8 cellular contexts compared by ENCODE assay signal in genomic region chr1:75725256-75725655, GRCh38. TPM values are rescaled to one million over a fixed set of nuclear protein-coding genes. Genes with fewer than 3 reads are reported as not detected.
DNase-seq lines count a peak whose midpoint lies in the region; ATAC-seq and TF ChIP-seq lines count a peak whose summit lies in the region.

No MANE protein-coding gene starts in this region.

- peak; percentile 67 for DNase-seq in SIG-M5 treated with dmso at 0.1 percent for 504 hours (lab: John Stamatoyannopoulos, UW; ENCODE audit: unreplicated experiment)
- DNase-seq in SIG-M5 (lab: John Stamatoyannopoulos, UW) = no peak
- no peak for DNase-seq in WTC11 (ENCODE audit: low spot score)
- peak; percentile 4 for DNase-seq in glomerular visceral epithelial cell (ENCODE audit: extremely low spot score)

- H3K27me3 Mint-ChIP-seq in WTC11 (ENCODE audit: low read depth) = no peaks in the 10 kb centered on the region

- ATAC-seq in WTC11 (no peak), GM21515 (IDR thresholded peaks at IDR 0.05; ENCODE audit: unreplicated experiment) (no peak), GM18498 (IDR thresholded peaks at IDR 0.05; ENCODE audit: unreplicated experiment) (no peak), HG03520 (IDR thresholded peaks at IDR 0.05; ENCODE audit: unreplicated experiment) (no peak)

- TF ChIP-seq CTCF in WTC11 (IDR thresholded peaks at IDR 0.05) = no peak

- H3K27ac Mint-ChIP-seq in WTC11 = no peak overlapping the region

- no peaks in the 10 kb centered on the region for H3K36me3 ChIP-seq in skeletal muscle satellite cell (ENCODE audit: insufficient read depth, low read length)

- H3K27me3 ChIP-seq in skeletal muscle satellite cell (ENCODE audit: control insufficient read depth, insufficient read depth, low read length) = no peaks in the 10 kb centered on the region

- no peaks in the 10 kb centered on the region for H3K36me3 Mint-ChIP-seq in WTC11

- POLR2A ChIA-PET in WTC11 (lab: Charles Lee) = interaction anchor here (0.5 kb wide), 1 partner anchor 157 kb away, joined by 4 read pairs; no protein-coding TSS in a partner anchor

- peak overlapping the region; percentile 96 for H3K4me3 Mint-ChIP-seq in WTC11

- H3K9me3 Mint-ChIP-seq in WTC11 = peaks cover 3% of the 10 kb centered on the region; the same call in 1 of the 2 replicates

- no peaks in the 10 kb centered on the region for H3K9me3 ChIP-seq in skeletal muscle satellite cell (replicated peaks; ENCODE audit: low read length)

- H3K4me1 ChIP-seq in skeletal muscle satellite cell (ENCODE audit: control insufficient read depth, insufficient read depth, low read length) = peaks cover 11% of the 10 kb centered on the region

- peak overlapping the region; percentile 95 for H3K4me3 ChIP-seq in skeletal muscle satellite cell (ENCODE audit: low read length)

- peak overlapping the region; percentile 92 for H3K9ac ChIP-seq in skeletal muscle satellite cell (ENCODE audit: low read depth, low read length)

- H3K4me2 ChIP-seq in skeletal muscle satellite cell (ENCODE audit: low read length) = peak overlapping the region; percentile 80

- H3K4me1 Mint-ChIP-seq in WTC11 = peaks cover 39% of the 10 kb centered on the region

- CTCF ChIA-PET in WTC11 (lab: Charles Lee) = interaction anchor here (0.6 kb wide), 1 partner anchor 1286 kb away, joined by 3 read pairs; no protein-coding TSS in a partner anchor

TF ChIP-seq in WTC11, 78 proteins besides CTCF, POLR2A, EP300 and RAD21:
- no peak for TF ChIP-seq HMGA2 (CRISPR knock-in tag; IDR thresholded peaks at IDR 0.05)
- no peak for TF ChIP-seq GRHL2 (CRISPR knock-in tag; IDR thresholded peaks at IDR 0.05; ENCODE audit: insufficient replicate concordance, severe bottlenecking)
- no peak for TF ChIP-seq CBFB (CRISPR knock-in tag; IDR thresholded peaks at IDR 0.05; ENCODE audit: low read depth)

RNA-seq across cellular contexts. Expression of gene ACADM, which starts 0.7 kb away (rescaled TPM):
- 36.6 to 37.9 TPM (median 37.6 TPM) in 3 replicates for total RNA-seq in WTC11 (2021)
- 26.4 and 27.9 TPM in 2 replicates for total RNA-seq in skeletal muscle satellite cell (2012; rRNA removed)

Comparison
In these comparisons a context has a peak if more than half of its experiments do, and no peak if none do; other contexts are left out.
1. DNase-seq: peak in SIG-M5 treated with dmso at 0.1 percent for 504 hours (single experiment) and glomerular visceral epithelial cell (single experiment); none in SIG-M5 (single experiment) and WTC11 (single experiment).